ENCODE assay signal across 17 cellular contexts in the genomic region with DNA sequence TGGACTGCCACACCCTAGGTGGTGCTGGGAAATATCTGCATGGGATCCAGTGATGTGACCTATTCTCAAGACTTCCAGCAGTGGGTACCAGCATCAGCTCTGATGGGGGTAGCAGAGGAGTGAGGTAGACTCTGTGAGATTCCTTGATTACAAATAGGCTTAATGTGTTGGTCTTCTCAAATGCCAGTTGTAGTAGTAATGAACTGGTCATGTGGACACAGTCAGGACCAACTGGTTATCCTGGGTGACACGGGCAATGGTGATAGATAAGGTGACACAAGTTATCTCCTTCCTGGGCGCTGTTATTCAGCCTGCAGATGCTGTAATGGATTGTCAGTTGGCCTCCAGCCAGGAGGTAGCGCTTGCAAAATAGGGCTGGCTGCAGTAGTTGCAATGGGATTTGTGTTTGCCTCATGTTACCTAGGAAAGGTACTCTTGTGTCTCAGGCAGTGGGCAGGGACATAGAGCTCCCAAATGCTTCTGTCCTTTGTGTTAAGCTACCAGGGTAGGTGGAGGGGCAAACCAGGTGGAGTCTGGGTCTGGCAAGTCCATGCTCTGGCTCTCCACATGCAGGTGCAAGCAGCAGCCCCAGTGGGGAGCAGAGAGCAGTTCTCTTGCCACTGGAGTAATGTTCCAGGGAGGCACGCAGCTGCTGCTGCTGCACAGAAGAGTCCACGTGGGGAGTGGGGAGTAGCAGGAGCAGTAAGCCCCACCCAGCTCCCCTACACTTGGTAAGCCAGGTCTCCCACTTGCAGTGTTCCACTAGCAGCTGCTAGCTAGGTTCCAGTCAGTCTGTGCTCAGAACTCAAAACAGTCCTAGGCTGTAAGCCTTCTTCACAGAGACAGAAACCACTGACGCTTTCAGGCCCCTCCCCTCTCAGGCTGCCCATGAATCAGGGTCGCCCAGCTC.
A peak's percentile ranks its signal among the peaks of the same experiment; 100 is the strongest.
DNase-seq lines count a peak whose midpoint lies in the region; ATAC-seq lines count a peak whose summit lies in the region.
"Had no signal": no experiment of that assay in that cellular context is flagged by ENCODE, and none has a peak within 500 bp of the region (broad histone marks: within the 10 kb centered on the region; RNA-seq: fewer than 3 reads in every experiment).

No MANE protein-coding gene starts in this region.

- peak; percentile 17 for ATAC-seq in sciatic nerve
- ATAC-seq: T-cell had no signal

- intact Hi-C loops in sciatic nerve (cut with DNase I): no loop called here

- peak; percentile 5 for DNase-seq in COR-L47 (lab: John Stamatoyannopoulos, UW)
- DNase-seq in DMS153 (lab: John Stamatoyannopoulos, UW): peak; percentile 62
- DNase-seq in SHP77 (lab: John Stamatoyannopoulos, UW): peak; percentile 5 to 12
- DNase-seq in sciatic nerve (ENCODE audit: low spot score): no peak
- no peak for DNase-seq in hypothalamus (lab: John Stamatoyannopoulos, UW)
- no peak for DNase-seq in HuH-7 (ENCODE audit: low spot score)
- no peak for DNase-seq in activated naive CD4-positive, alpha-beta T cell treated with anti-CD3 and anti-CD28 coated beads, Interleukin-2, amount 50 U/mL, for 16 hours
- DNase-seq in cerebellar cortex (ENCODE audit: low spot score): no peak
- DNase-seq: CD8-positive, alpha-beta memory T cell; DND-41; NCI-H1105; NCI-H2081 treated with DMSO at 0.1 percent for 48 hours; NCI-H446; OCI-M1; Right ventricle myocardium superior; SK-N-SH; T-cell had no signal

Comparison
In these comparisons a context has a peak if more than half of its experiments do, and no peak if none do; other contexts are left out.
1. DNase-seq: peak in COR-L47 (single experiment), DMS153 (single experiment) and SHP77 (2 of 2); none in sciatic nerve (single experiment), hypothalamus (0 of 51), HuH-7 (single experiment), activated naive CD4-positive, alpha-beta T cell treated with anti-CD3 and anti-CD28 coated beads, Interleukin-2, amount 50 U/mL, for 16 hours (single experiment) and cerebellar cortex (single experiment).